ENCODE assay signal across 2 cellular contexts in genomic region chr5:157543825-157544622, GRCh38.
TF ChIP-seq lines count a peak whose summit lies in the region.

No MANE protein-coding gene starts in this region.

TF ChIP-seq in liver, 16 proteins besides CTCF, POLR2A, EP300 and RAD21:
- TF ChIP-seq, protein P1, sequence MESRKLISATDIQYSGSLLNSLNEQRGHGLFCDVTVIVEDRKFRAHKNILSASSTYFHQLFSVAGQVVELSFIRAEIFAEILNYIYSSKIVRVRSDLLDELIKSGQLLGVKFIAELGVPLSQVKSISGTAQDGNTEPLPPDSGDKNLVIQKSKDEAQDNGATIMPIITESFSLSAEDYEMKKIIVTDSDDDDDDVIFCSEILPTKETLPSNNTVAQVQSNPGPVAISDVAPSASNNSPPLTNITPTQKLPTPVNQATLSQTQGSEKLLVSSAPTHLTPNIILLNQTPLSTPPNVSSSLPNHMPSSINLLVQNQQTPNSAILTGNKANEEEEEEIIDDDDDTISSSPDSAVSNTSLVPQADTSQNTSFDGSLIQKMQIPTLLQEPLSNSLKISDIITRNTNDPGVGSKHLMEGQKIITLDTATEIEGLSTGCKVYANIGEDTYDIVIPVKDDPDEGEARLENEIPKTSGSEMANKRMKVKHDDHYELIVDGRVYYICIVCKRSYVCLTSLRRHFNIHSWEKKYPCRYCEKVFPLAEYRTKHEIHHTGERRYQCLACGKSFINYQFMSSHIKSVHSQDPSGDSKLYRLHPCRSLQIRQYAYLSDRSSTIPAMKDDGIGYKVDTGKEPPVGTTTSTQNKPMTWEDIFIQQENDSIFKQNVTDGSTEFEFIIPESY (IDR thresholded peaks at IDR 0.05) = no peak
- TF ChIP-seq NR2F2 (IDR thresholded peaks at IDR 0.05) = peak; percentile 75

TF ChIP-seq in HepG2, 621 proteins besides CTCF, POLR2A, EP300 and RAD21:
- TF ChIP-seq KLF16 (CRISPR knock-in tag; IDR thresholded peaks at IDR 0.05) = no peak
